In genomic region chr1:23688281-23688680, GRCh38 we compare ENCODE assay signal across 5 cellular contexts. TPM values are rescaled to one million over a fixed set of nuclear protein-coding genes. Genes with fewer than 3 reads are reported as not detected.
A peak's percentile ranks its signal among the peaks of the same experiment; 100 is the strongest.
DNase-seq lines count a peak whose midpoint lies in the region; ATAC-seq, FAIRE-seq and TF ChIP-seq lines count a peak whose summit lies in the region.
"Not testable (repeated sequence)": the region's sequence is repeated elsewhere in the genome, so short reads cannot be mapped to it uniquely, and the experiment has no call there.

No MANE protein-coding gene starts in this region.

- not testable (repeated sequence) for BruUV-seq in K562 (replicated peaks; lab: Mats Ljungman, UMichigan)

- peaks cover 14% of the 10 kb centered on the region for H4K20me1 ChIP-seq in K562 (replicated peaks; ENCODE audit: control insufficient read depth, insufficient read depth, low read length)

- not testable (repeated sequence) for TF ChIP-seq POLR2A in K562 (conservative IDR thresholded peaks at IDR 0.05); testis (IDR thresholded peaks at IDR 0.05)

- not testable (repeated sequence) for H3K4me3 ChIP-seq in MG63, K562
- peak overlapping the region; percentile 34 to 35 for H3K4me3 ChIP-seq in testis

- H3K9me3 ChIP-seq in MG63; K562 (replicated peaks; ENCODE audit: control insufficient read depth, insufficient read depth, low read depth, low read length); testis: not testable (repeated sequence)

- TF ChIP-seq RAD21 in K562 (CRISPR knock-in tag; conservative IDR thresholded peaks at IDR 0.05 in 1 of 2, IDR thresholded peaks at IDR 0.05 in 1 of 2), result not testable (repeated sequence)

- not testable (repeated sequence) for H3K9me1 ChIP-seq in K562 (ENCODE audit: control insufficient read depth, insufficient read depth, low read length)

- CTCF ChIA-PET in K562 (lab: Yijun Ruan, JAX; ENCODE audit: low intra/inter-chr PET ratio), result not testable (repeated sequence)

- H3K9me3 Mint-ChIP-seq in nephron progenitor cell, result peaks cover 25% of the 10 kb centered on the region

- not testable (repeated sequence) for H3K27me3 ChIP-seq in MG63; K562 (ENCODE audit: control insufficient read depth in 2 of 2, insufficient read depth in 2 of 2, low read length in 2 of 2); testis

- not testable (repeated sequence) for H3K27ac ChIP-seq in K562 (ENCODE audit: extremely low read depth, low read depth, low read length); testis

- POLR2A ChIA-PET in K562 (lab: Yijun Ruan, JAX), result not testable (repeated sequence)

- 62% methylated on average over 9 of the region's 33 CpGs for WGBS in K562 (ENCODE audit: insufficient coverage, low coverage, missing lambda C conversion rate)
- 81% methylated on average over 8 of the region's 33 CpGs; no CpG with 5 or more reads in 1 of the 2 donors for whole genome bisulfite sequencing in testis, 2 donors

- not testable (repeated sequence) for ATAC-seq in K562

- H3K27ac Mint-ChIP-seq in nephron progenitor cell, result not testable (repeated sequence)

- in situ Hi-C loops in K562 (cut with MboI), result not testable (repeated sequence)

- H3K36me3 Mint-ChIP-seq in nephron progenitor cell (ENCODE audit: low read depth), result peaks cover 11% of the 10 kb centered on the region

- peaks cover 26% of the 10 kb centered on the region for H3K27me3 Mint-ChIP-seq in nephron progenitor cell (ENCODE audit: low read depth, poor library complexity)

- FAIRE-seq in K562 (lab: Jason Lieb, UNC), result not testable (repeated sequence)

- not testable (repeated sequence) for H3K9ac ChIP-seq in K562 (ENCODE audit: insufficient read depth in 1 of 2, low read depth in 2 of 2, low read length in 2 of 2)

- TF ChIP-seq EP300 in K562 (IDR thresholded peaks at IDR 0.05; ENCODE audit: low read length), result not testable (repeated sequence)

- H3K4me1 ChIP-seq in K562 (replicated peaks in 1 of 2; ENCODE audit: control insufficient read depth in 2 of 2, insufficient read depth in 2 of 2, low read length in 2 of 2), result peaks cover 10% of the 10 kb centered on the region in 2 experiments; a peak in 4 of 5 replicates
- H3K4me1 ChIP-seq in testis, result not testable (repeated sequence)

- H3K36me3 ChIP-seq in MG63 (peaks cover 15% of the 10 kb centered on the region), K562 (ENCODE audit: control insufficient read depth, insufficient read depth, low read length) (peaks cover 15% of the 10 kb centered on the region)
- H3K36me3 ChIP-seq in testis (ENCODE audit: low read depth, missing control alignments), result not testable (repeated sequence)

- H3K4me2 ChIP-seq in K562 (ENCODE audit: insufficient read depth, low read length), result not testable (repeated sequence)

- intact Hi-C loops in K562 (cut with micrococcal nuclease); testis (cut with DNase I; ENCODE audit: low total_unique reads): not testable (repeated sequence)

- peak; percentile 52 for DNase-seq in DMS53 (lab: John Stamatoyannopoulos, UW)
- DNase-seq in MG63, result peak; percentile 33
- not testable (repeated sequence) for DNase-seq in K562 (ENCODE audit: extremely low read depth in 1 of 4, low spot score in 3 of 4); testis
- peak; percentile 10 for DNase-seq in nephron progenitor cell

- H3K79me2 ChIP-seq in K562 (ENCODE audit: control insufficient read depth, insufficient read depth, low read length), result peaks cover 18% of the 10 kb centered on the region

- not testable (repeated sequence) for TF ChIP-seq CTCF in K562 (IDR thresholded peaks at IDR 0.05 in 2 of 3, conservative IDR thresholded peaks at IDR 0.05 in 1 of 3; ENCODE audit: insufficient read depth in 2 of 3, low read depth in 1 of 3, low read length in 3 of 3); nephron progenitor cell (IDR thresholded peaks at IDR 0.05); testis (IDR thresholded peaks at IDR 0.05)

- H3K4me3 Mint-ChIP-seq in nephron progenitor cell, result not testable (repeated sequence)

- H2AFZ ChIP-seq in K562 (ENCODE audit: low read depth, low read length), result not testable (repeated sequence)

- peaks cover 12% of the 10 kb centered on the region for H3K4me1 Mint-ChIP-seq in nephron progenitor cell

TF ChIP-seq in K562, 482 proteins besides CTCF, POLR2A, EP300 and RAD21:
- TF ChIP-seq, protein P1, sequence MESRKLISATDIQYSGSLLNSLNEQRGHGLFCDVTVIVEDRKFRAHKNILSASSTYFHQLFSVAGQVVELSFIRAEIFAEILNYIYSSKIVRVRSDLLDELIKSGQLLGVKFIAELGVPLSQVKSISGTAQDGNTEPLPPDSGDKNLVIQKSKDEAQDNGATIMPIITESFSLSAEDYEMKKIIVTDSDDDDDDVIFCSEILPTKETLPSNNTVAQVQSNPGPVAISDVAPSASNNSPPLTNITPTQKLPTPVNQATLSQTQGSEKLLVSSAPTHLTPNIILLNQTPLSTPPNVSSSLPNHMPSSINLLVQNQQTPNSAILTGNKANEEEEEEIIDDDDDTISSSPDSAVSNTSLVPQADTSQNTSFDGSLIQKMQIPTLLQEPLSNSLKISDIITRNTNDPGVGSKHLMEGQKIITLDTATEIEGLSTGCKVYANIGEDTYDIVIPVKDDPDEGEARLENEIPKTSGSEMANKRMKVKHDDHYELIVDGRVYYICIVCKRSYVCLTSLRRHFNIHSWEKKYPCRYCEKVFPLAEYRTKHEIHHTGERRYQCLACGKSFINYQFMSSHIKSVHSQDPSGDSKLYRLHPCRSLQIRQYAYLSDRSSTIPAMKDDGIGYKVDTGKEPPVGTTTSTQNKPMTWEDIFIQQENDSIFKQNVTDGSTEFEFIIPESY (CRISPR knock-in tag; IDR thresholded peaks at IDR 0.05), result peak; percentile 71
TF ChIP-seq in K562: peak in this region for 1; not testable (repeated sequence) for 481.

RNA-seq across cellular contexts. Expression of gene RPL11, which starts 3.3 kb away (rescaled TPM):
- total RNA-seq in MG63 (2014; rRNA removed; shearing (Covaris generic); ENCODE audit: low replicate concordance), result 858 and 903 TPM in 2 replicates
- total RNA-seq in K562 (2011; cell fraction: chromatin; rRNA removed; ENCODE audit: low replicate concordance), result 326 and 345 TPM in 2 replicates
- 341 and 370 TPM in 2 replicates for total RNA-seq in K562 (2011; cell fraction: nucleolus; rRNA removed)
- 557 and 1,073 TPM in 2 replicates for total RNA-seq in K562 (2011; cell fraction: nucleoplasm; rRNA removed)
- total RNA-seq in K562 (2014; rRNA removed), result 3,111 and 3,495 TPM in 2 replicates
- total RNA-seq in K562 (2014; rRNA removed; fragmentation: Illumina TruSeq; extraction: Trizol), result 3,683 and 3,950 TPM in 2 replicates
- total RNA-seq in K562 (2015; rRNA removed; fragmentation: Illumina TruSeq; extraction: Trizol), result 3,549 and 3,642 TPM in 2 replicates
- 1,751 and 1,781 TPM in 2 replicates for total RNA-seq in K562 (2021)
- polyA plus RNA-seq in K562 (2011; rRNA removed), result 2,818 and 2,821 TPM in 2 replicates
- polyA plus RNA-seq in K562 (2011; cell fraction: cytosol; rRNA removed), result 831 and 2,063 TPM in 2 replicates
- polyA plus RNA-seq in K562 (2011; cell fraction: nucleus; rRNA removed), result 469 and 968 TPM in 2 replicates
- polyA plus RNA-seq in K562 (2012), result 3,491 and 4,910 TPM in 2 replicates
- polyA plus RNA-seq in K562 (2014; fragmentation: Illumina TruSeq; extraction: Trizol), result 3,852 and 4,443 TPM in 2 replicates
- polyA plus RNA-seq in K562 (2014; fragmentation: Nextera tagmentation; extraction: Ambion mirVana), result 1,000 to 10,000 TPM; 2,542 to 2,758 TPM
- 4,338 and 4,526 TPM in 2 replicates for polyA plus RNA-seq in K562 (2014; rRNA removed)
- 1,269 and 1,421 TPM in 2 replicates for polyA minus RNA-seq in K562 (2011; rRNA and poly(A)+ RNA removed)
- 631 and 637 TPM in 2 replicates for polyA minus RNA-seq in K562 (2011; cell fraction: cytosol; rRNA and poly(A)+ RNA removed)
- 128 and 273 TPM in 2 replicates for polyA minus RNA-seq in K562 (2011; cell fraction: nucleus; rRNA and poly(A)+ RNA removed)
- total RNA-seq in testis, result 100 to 1,000 TPM; 308 to 532 TPM
- 1,029 TPM for polyA plus RNA-seq in testis (ENCODE audit: insufficient read depth, low read depth, low replicate concordance)

RNA-seq across cellular contexts. Expression of gene ELOA, which starts 55.0 kb away (rescaled TPM):
- total RNA-seq in MG63 (2014; rRNA removed; shearing (Covaris generic); ENCODE audit: low replicate concordance), result 32.8 and 35.6 TPM in 2 replicates
- total RNA-seq in K562 (2011; cell fraction: chromatin; rRNA removed; ENCODE audit: low replicate concordance), result 40.0 and 60.8 TPM in 2 replicates
- total RNA-seq in K562 (2011; cell fraction: nucleolus; rRNA removed), result 22.4 and 23.7 TPM in 2 replicates
- 31.1 and 33.1 TPM in 2 replicates for total RNA-seq in K562 (2011; cell fraction: nucleoplasm; rRNA removed)
- total RNA-seq in K562 (2014; rRNA removed), result 61.3 and 70.8 TPM in 2 replicates
- total RNA-seq in K562 (2014; rRNA removed; fragmentation: Illumina TruSeq; extraction: Trizol), result 74.1 and 75.8 TPM in 2 replicates
- total RNA-seq in K562 (2015; rRNA removed; fragmentation: Illumina TruSeq; extraction: Trizol), result 77.6 and 80.0 TPM in 2 replicates
- 66.6 and 70.8 TPM in 2 replicates for total RNA-seq in K562 (2021)
- 29.7 and 33.3 TPM in 2 replicates for polyA plus RNA-seq in K562 (2011; rRNA removed)
- polyA plus RNA-seq in K562 (2011; cell fraction: cytosol; rRNA removed), result 13.9 and 14.8 TPM in 2 replicates
- 24.7 and 25.8 TPM in 2 replicates for polyA plus RNA-seq in K562 (2011; cell fraction: nucleus; rRNA removed)
- 28.7 and 53.0 TPM in 2 replicates for polyA plus RNA-seq in K562 (2012)
- polyA plus RNA-seq in K562 (2014; fragmentation: Illumina TruSeq; extraction: Trizol), result 80.6 and 98.6 TPM in 2 replicates
- polyA plus RNA-seq in K562 (2014; fragmentation: Nextera tagmentation; extraction: Ambion mirVana), result 10 to 100 TPM; 31.9 to 53.6 TPM
- 44.4 and 48.7 TPM in 2 replicates for polyA plus RNA-seq in K562 (2014; rRNA removed)
- polyA minus RNA-seq in K562 (2011; rRNA and poly(A)+ RNA removed), result 35.1 and 35.7 TPM in 2 replicates
- 25.7 and 34.4 TPM in 2 replicates for polyA minus RNA-seq in K562 (2011; cell fraction: cytosol; rRNA and poly(A)+ RNA removed)
- 10.5 and 19.7 TPM in 2 replicates for polyA minus RNA-seq in K562 (2011; cell fraction: nucleus; rRNA and poly(A)+ RNA removed)
- 10 to 100 TPM; 38.7 to 41.9 TPM for total RNA-seq in testis
- 51.3 TPM for polyA plus RNA-seq in testis (ENCODE audit: insufficient read depth, low read depth, low replicate concordance)
